In genomic region chr16:50152807-50153647, GRCh38 we compare ENCODE assay signal across 1 cellular context.
TF ChIP-seq lines count a peak whose summit lies in the region.

Gene TENT4B (plus strand): TSS chr16:50153306. CDS start chr16:50153622, 316 bp downstream.

TF ChIP-seq in HepG2, 621 proteins besides CTCF, POLR2A, EP300 and RAD21 (continued from another document):
- TF ChIP-seq ZNF407 (CRISPR knock-in tag; IDR thresholded peaks at IDR 0.05; ENCODE audit: not compliant biosample characterization), result peak; percentile 59
TF ChIP-seq in HepG2: peak in this region for 293.
